In the genomic region with DNA sequence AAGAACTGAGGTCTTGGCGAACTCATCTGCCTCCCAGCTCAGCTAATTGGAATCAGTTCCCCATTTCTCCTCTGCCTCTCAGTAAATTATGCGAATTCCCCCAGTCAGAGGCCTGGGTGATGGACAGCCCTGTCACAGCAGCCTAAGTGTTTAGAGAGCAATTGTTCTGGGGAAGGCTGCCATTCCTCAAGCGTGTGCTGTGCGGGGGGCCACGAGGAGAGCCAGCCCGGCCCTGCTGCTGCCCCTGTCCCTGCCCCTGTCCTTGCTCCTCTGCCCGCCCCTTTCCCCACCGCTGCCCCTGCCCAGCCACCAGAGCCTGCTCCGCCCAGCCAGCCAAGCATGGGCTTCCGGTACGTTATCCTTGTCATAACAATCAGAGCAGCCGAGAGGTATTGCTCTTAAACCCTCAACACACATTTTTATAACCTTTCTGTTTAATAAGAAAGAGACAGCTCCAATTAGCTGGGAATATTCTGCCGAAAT, we compare ENCODE assay signal across 9 cellular contexts. TPM values are rescaled to one million over a fixed set of nuclear protein-coding genes. Genes with fewer than 3 reads are reported as not detected.
DNase-seq lines count a peak whose midpoint lies in the region; FAIRE-seq and TF ChIP-seq lines count a peak whose summit lies in the region.
"Had no signal": no experiment of that assay in that cellular context is flagged by ENCODE, and none has a peak within 500 bp of the region (broad histone marks: within the 10 kb centered on the region; RNA-seq: fewer than 3 reads in every experiment).

No MANE protein-coding gene starts in this region.

- peak overlapping the region; percentile 6 for H3K4me3 Mint-ChIP-seq in osteocyte (ENCODE audit: unreplicated experiment)
- H3K4me3 Mint-ChIP-seq in CD4-positive, alpha-beta memory T cell = no peak overlapping the region

- peak overlapping the region; percentile 61 for H3K27ac Mint-ChIP-seq in osteocyte (ENCODE audit: unreplicated experiment)
- no peak overlapping the region for H3K27ac Mint-ChIP-seq in CD4-positive, alpha-beta memory T cell

- H3K9ac ChIP-seq in OCI-LY3 (ENCODE audit: low read length) = no peak overlapping the region

- no peaks in the 10 kb centered on the region for H3K36me3 ChIP-seq in OCI-LY3 (replicated peaks; ENCODE audit: low read depth, low read length)
- no peaks in the 10 kb centered on the region for H3K36me3 ChIP-seq in cardiac muscle cell
- no peaks in the 10 kb centered on the region for H3K36me3 ChIP-seq in CD4-positive, alpha-beta memory T cell (ENCODE audit: insufficient read depth, low read length)

- POLR2A ChIA-PET in CD4-positive, alpha-beta memory T cell (lab: Charles Lee; ENCODE audit: partially characterized antibody) = no interaction called here

- intact Hi-C loops in CD4-positive, alpha-beta memory T cell (cut with micrococcal nuclease) = no loop called here

- H3K9me3 ChIP-seq in OCI-LY3 (ENCODE audit: insufficient read depth, low read length) (no peaks in the 10 kb centered on the region), cardiac muscle cell (ENCODE audit: low read depth) (no peaks in the 10 kb centered on the region)
- H3K9me3 ChIP-seq in CD4-positive, alpha-beta memory T cell (ENCODE audit: control insufficient read depth in 1 of 2, low read length in 2 of 2) = no peaks in the 10 kb centered on the region

- DNase-seq in GM12891 (ENCODE audit: insufficient read length, low spot score) (no peak), cardiac muscle cell (ENCODE audit: low read depth in 1 of 2, low spot score in 1 of 2) (peak; percentile 24 to 77), osteocyte (ENCODE audit: extremely low spot score, unreplicated experiment) (no peak), HCEC 1CT (no peak), HUDEP-2 (lab: John Stamatoyannopoulos, UW; ENCODE audit: unreplicated experiment in 76 of 76) (no peak), GM12892 (ENCODE audit: insufficient read length) (no peak)
- DNase-seq in CD4-positive, alpha-beta memory T cell = no peak
- DNase-seq: cerebellar nuclear complex had no signal

- H3K4me1 Mint-ChIP-seq in osteocyte (ENCODE audit: unreplicated experiment) = peaks cover 24% of the 10 kb centered on the region
- H3K4me1 Mint-ChIP-seq in CD4-positive, alpha-beta memory T cell = peaks cover 3 to 10% (median 5%) of the 10 kb centered on the region in 4 donors

- CTCF ChIA-PET in CD4-positive, alpha-beta memory T cell (lab: Charles Lee; ENCODE audit: partially characterized antibody) = interaction anchor here (1.2 to 2.7 kb wide), 3 partner anchors 25 to 33 kb away, joined by 3 to 7 read pairs (median 4); no protein-coding TSS in a partner anchor

- H3K27me3 ChIP-seq in OCI-LY3 (ENCODE audit: low read depth, low read length) (peaks cover 20% of the 10 kb centered on the region), cardiac muscle cell (no peaks in the 10 kb centered on the region)
- H3K27me3 ChIP-seq in CD4-positive, alpha-beta memory T cell (ENCODE audit: insufficient read depth, low read length) = no peaks in the 10 kb centered on the region

- H3K36me3 Mint-ChIP-seq in osteocyte (ENCODE audit: unreplicated experiment) = no peaks in the 10 kb centered on the region
- H3K36me3 Mint-ChIP-seq in CD4-positive, alpha-beta memory T cell = no peaks in the 10 kb centered on the region

- TF ChIP-seq POLR2A in GM12891 (IDR thresholded peaks at IDR 0.05; ENCODE audit: low read depth, low read length) = no peak
- TF ChIP-seq POLR2A in GM12892 (IDR thresholded peaks at IDR 0.05; ENCODE audit: low read depth, low read length) = no peak

- H3K4me3 ChIP-seq in OCI-LY3 (ENCODE audit: low read length) = no peak overlapping the region
- peak overlapping the region; percentile 19 for H3K4me3 ChIP-seq in cardiac muscle cell
- no peak overlapping the region for H3K4me3 ChIP-seq in CD4-positive, alpha-beta memory T cell (ENCODE audit: low read length in 2 of 2)

- peak overlapping the region; percentile 21 for H3K4me2 ChIP-seq in OCI-LY3 (ENCODE audit: low read length)

- H3K79me2 ChIP-seq in OCI-LY3 (ENCODE audit: low read length) = no peaks in the 10 kb centered on the region

- H2AFZ ChIP-seq in OCI-LY3 (ENCODE audit: low read depth, low read length) = no peak overlapping the region

- no peak for TF ChIP-seq CTCF in OCI-LY3 (IDR thresholded peaks at IDR 0.05; ENCODE audit: low read depth, low read length)
- no peak for TF ChIP-seq CTCF in cardiac muscle cell (IDR thresholded peaks at IDR 0.05; ENCODE audit: low read depth, low read length)
- no peak for TF ChIP-seq CTCF in osteocyte (IDR thresholded peaks at IDR 0.05)

- H3K9me3 Mint-ChIP-seq in osteocyte (ENCODE audit: unreplicated experiment) = no peaks in the 10 kb centered on the region
- peaks cover 0 to 3% (median 0%) of the 10 kb centered on the region in 8 donors for H3K9me3 Mint-ChIP-seq in CD4-positive, alpha-beta memory T cell

- H3K27me3 Mint-ChIP-seq in osteocyte (ENCODE audit: unreplicated experiment) = peaks cover 13% of the 10 kb centered on the region
- peaks cover 0 to 5% of the 10 kb centered on the region in 2 donors for H3K27me3 Mint-ChIP-seq in CD4-positive, alpha-beta memory T cell

- H4K20me1 ChIP-seq in OCI-LY3 (ENCODE audit: insufficient read depth, low read length) = no peaks in the 10 kb centered on the region

- no peak overlapping the region for H3K27ac ChIP-seq in OCI-LY3 (ENCODE audit: low read length)
- H3K27ac ChIP-seq in cardiac muscle cell = peak overlapping the region; percentile 58
- no peak overlapping the region for H3K27ac ChIP-seq in CD4-positive, alpha-beta memory T cell (ENCODE audit: low read depth, low read length)

- H3K4me1 ChIP-seq in OCI-LY3 (ENCODE audit: low read length) = peaks cover 11% of the 10 kb centered on the region
- H3K4me1 ChIP-seq in cardiac muscle cell (ENCODE audit: low read depth) = peaks cover 23% of the 10 kb centered on the region
- peaks cover 4% of the 10 kb centered on the region for H3K4me1 ChIP-seq in CD4-positive, alpha-beta memory T cell (ENCODE audit: insufficient read depth, low read length)

- FAIRE-seq in GM12891 (lab: Jason Lieb, UNC) (no peak), GM12892 (lab: Jason Lieb, UNC) (no peak)

TF ChIP-seq in GM12891, 5 proteins besides CTCF, POLR2A, EP300 and RAD21:
- no peak for TF ChIP-seq TAF1 (IDR thresholded peaks at IDR 0.05; ENCODE audit: low read depth, low read length)
- peak; percentile 79 for TF ChIP-seq SPI1 (IDR thresholded peaks at IDR 0.05; ENCODE audit: low read depth, low read length)

RNA-seq across cellular contexts. Expression of gene CACNA2D2, which starts 12.2 kb away (rescaled TPM):
- polyA plus RNA-seq in GM12891 (2012; ENCODE audit: low read depth, missing spikeins) = 0.03 TPM
- total RNA-seq in cardiac muscle cell = 6.8 and 8.7 TPM in 2 replicates
- polyA plus RNA-seq in cardiac muscle cell = 5.4 TPM in 2 replicates
- 0.13 and 0.27 TPM in 2 replicates for total RNA-seq in osteocyte
- total RNA-seq in CD4-positive, alpha-beta memory T cell = 1 to 10 TPM; 1.7 to 1.9 TPM
- under 1 TPM in 1 of 2 donors, not detected in 1; 0.24 TPM for polyA plus RNA-seq in CD4-positive, alpha-beta memory T cell
- polyA plus RNA-seq in GM12892 (2012; ENCODE audit: missing spikeins) = not detected

RNA-seq across cellular contexts. Expression of gene C3orf18, which starts 51.9 kb away (rescaled TPM):
- polyA plus RNA-seq in GM12891 (2012; ENCODE audit: low read depth, missing spikeins) = 0.83 TPM
- 34.1 and 39.4 TPM in 2 replicates for total RNA-seq in cardiac muscle cell
- polyA plus RNA-seq in cardiac muscle cell = 33.6 and 37.0 TPM in 2 replicates
- 2.2 and 3.9 TPM in 2 replicates for total RNA-seq in osteocyte
- total RNA-seq in CD4-positive, alpha-beta memory T cell = 10 to 100 TPM; 14.3 to 16.2 TPM
- polyA plus RNA-seq in CD4-positive, alpha-beta memory T cell = 10 to 100 TPM; 14.2 to 22.3 TPM
- polyA plus RNA-seq in GM12892 (2012; ENCODE audit: missing spikeins) = 1.9 TPM

RNA-seq across cellular contexts. Expression of gene HEMK1, which starts 53.7 kb away (rescaled TPM):
- polyA plus RNA-seq in GM12891 (2012; ENCODE audit: low read depth, missing spikeins) = 10.5 TPM
- total RNA-seq in cardiac muscle cell (13.8 and 23.3 TPM in 2 replicates), osteocyte (19.9 and 23.1 TPM in 2 replicates)
- polyA plus RNA-seq in cardiac muscle cell = 33.9 and 37.4 TPM in 2 replicates
- total RNA-seq in CD4-positive, alpha-beta memory T cell = 10 to 100 TPM; 55.3 to 56.7 TPM
- polyA plus RNA-seq in CD4-positive, alpha-beta memory T cell = 10 to 100 TPM; 21.2 to 36.7 TPM
- polyA plus RNA-seq in GM12892 (2012; ENCODE audit: missing spikeins) = 15.1 TPM

Comparison
In these comparisons a context has a peak if more than half of its experiments do, and no peak if none do; other contexts are left out.
1. DNase-seq: peak in cardiac muscle cell (2 of 2); none in GM12891 (single experiment), osteocyte (single experiment), HCEC 1CT (single experiment), CD4-positive, alpha-beta memory T cell (0 of 5), HUDEP-2 (0 of 76) and GM12892 (single experiment).